Comparison of ENCODE assay signal across 1 cellular context in the genomic region with DNA sequence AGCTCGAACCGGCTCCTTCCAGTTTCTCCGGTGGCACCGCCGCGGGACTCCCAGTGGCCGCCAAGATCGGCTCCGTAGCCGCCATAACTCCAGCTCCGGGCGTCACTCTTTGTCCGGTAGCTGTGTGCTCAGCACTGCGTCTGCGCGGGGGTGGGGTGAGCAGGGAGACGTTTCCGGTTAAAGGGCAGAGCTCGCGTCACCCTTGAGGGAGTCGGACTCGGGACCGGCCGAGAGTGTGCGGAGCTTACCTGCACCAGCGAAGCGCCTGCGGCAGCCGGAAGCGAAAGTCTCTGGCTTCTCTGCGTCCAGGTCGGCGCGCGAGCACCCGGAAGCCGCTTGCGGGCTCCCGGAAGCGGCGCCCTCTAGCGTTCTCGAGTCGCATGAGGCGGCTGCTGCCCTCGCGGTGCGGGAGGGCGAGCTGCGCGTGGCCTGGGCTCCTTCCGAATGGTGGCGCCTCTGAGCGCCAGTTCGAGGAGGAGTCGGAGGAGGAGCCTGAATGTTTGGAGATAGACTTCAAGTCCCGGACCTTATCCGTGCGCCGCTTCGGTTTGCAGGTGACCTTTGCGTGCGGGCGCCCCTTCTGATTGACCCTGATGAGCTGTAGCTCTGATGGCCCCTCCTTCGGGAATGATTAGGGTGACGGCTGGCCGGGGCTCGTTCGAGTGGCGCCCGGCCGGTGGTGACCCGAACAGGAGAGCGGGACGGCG.
TF ChIP-seq lines count a peak whose summit lies in the region.

A gene (minus strand): TSS at position 303 of the 707 bp plus-strand sequence. CDS start 218 bp downstream, at position 85.

TF ChIP-seq in HepG2, 621 proteins besides CTCF, POLR2A, EP300 and RAD21 (continued from another document and continues in another):
- TF ChIP-seq, protein P1, sequence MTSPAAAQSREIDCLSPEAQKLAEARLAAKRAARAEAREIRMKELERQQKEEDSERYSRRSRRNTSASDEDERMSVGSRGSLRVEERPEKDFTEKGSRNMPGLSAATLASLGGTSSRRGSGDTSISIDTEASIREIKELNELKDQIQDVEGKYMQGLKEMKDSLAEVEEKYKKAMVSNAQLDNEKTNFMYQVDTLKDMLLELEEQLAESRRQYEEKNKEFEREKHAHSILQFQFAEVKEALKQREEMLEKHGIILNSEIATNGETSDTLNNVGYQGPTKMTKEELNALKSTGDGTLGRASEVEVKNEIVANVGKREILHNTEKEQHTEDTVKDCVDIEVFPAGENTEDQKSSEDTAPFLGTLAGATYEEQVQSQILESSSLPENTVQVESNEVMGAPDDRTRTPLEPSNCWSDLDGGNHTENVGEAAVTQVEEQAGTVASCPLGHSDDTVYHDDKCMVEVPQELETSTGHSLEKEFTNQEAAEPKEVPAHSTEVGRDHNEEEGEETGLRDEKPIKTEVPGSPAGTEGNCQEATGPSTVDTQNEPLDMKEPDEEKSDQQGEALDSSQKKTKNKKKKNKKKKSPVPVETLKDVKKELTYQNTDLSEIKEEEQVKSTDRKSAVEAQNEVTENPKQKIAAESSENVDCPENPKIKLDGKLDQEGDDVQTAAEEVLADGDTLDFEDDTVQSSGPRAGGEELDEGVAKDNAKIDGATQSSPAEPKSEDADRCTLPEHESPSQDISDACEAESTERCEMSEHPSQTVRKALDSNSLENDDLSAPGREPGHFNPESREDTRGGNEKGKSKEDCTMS (CRISPR knock-in tag; conservative IDR thresholded peaks at IDR 0.05) = peak; percentile 55; the same call in 1 of the 2 replicates
- TF ChIP-seq ZMYM2 (CRISPR knock-in tag; IDR thresholded peaks at IDR 0.05) (peak; percentile 59; the same call in 1 of the 2 replicates), PHF5A (CRISPR knock-in tag; IDR thresholded peaks at IDR 0.05; ENCODE audit: low read depth, unreplicated experiment) (peak; percentile 94), ISX (CRISPR knock-in tag; conservative IDR thresholded peaks at IDR 0.05) (no peak; the same call in 1 of the 2 replicates), PHB2 (IDR thresholded peaks at IDR 0.05; ENCODE audit: partially characterized antibody) (no peak), ZNF761 (CRISPR knock-in tag; conservative IDR thresholded peaks at IDR 0.05) (peak; percentile 99), ZKSCAN1 (IDR thresholded peaks at IDR 0.05; ENCODE audit: low read length) (peak; percentile 85), ZNF878 (CRISPR knock-in tag; IDR thresholded peaks at IDR 0.05) (peak; percentile 98), ZNF468 (CRISPR knock-in tag; IDR thresholded peaks at IDR 0.05) (peak; percentile 96), ZKSCAN8 (CRISPR knock-in tag; IDR thresholded peaks at IDR 0.05; ENCODE audit: borderline replicate concordance) (peak; percentile 87; the same call in 1 of the 2 replicates), MTA1 (CRISPR knock-in tag; IDR thresholded peaks at IDR 0.05; ENCODE audit: borderline replicate concordance) (peak; percentile 73), ZSCAN29 (CRISPR knock-in tag; conservative IDR thresholded peaks at IDR 0.05) (peak; percentile 87), ZNF816 (CRISPR knock-in tag; IDR thresholded peaks at IDR 0.05; ENCODE audit: borderline replicate concordance) (peak; percentile 96; the same call in 1 of the 2 replicates), ZNF724P (CRISPR knock-in tag; IDR thresholded peaks at IDR 0.05; ENCODE audit: borderline replicate concordance) (peak; percentile 90; the same call in 1 of the 2 replicates)
- TF ChIP-seq, protein P2, sequence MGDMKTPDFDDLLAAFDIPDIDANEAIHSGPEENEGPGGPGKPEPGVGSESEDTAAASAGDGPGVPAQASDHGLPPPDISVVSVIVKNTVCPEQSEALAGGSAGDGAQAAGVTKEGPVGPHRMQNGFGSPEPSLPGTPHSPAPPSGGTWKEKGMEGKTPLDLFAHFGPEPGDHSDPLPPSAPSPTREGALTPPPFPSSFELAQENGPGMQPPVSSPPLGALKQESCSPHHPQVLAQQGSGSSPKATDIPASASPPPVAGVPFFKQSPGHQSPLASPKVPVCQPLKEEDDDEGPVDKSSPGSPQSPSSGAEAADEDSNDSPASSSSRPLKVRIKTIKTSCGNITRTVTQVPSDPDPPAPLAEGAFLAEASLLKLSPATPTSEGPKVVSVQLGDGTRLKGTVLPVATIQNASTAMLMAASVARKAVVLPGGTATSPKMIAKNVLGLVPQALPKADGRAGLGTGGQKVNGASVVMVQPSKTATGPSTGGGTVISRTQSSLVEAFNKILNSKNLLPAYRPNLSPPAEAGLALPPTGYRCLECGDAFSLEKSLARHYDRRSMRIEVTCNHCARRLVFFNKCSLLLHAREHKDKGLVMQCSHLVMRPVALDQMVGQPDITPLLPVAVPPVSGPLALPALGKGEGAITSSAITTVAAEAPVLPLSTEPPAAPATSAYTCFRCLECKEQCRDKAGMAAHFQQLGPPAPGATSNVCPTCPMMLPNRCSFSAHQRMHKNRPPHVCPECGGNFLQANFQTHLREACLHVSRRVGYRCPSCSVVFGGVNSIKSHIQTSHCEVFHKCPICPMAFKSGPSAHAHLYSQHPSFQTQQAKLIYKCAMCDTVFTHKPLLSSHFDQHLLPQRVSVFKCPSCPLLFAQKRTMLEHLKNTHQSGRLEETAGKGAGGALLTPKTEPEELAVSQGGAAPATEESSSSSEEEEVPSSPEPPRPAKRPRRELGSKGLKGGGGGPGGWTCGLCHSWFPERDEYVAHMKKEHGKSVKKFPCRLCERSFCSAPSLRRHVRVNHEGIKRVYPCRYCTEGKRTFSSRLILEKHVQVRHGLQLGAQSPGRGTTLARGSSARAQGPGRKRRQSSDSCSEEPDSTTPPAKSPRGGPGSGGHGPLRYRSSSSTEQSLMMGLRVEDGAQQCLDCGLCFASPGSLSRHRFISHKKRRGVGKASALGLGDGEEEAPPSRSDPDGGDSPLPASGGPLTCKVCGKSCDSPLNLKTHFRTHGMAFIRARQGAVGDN (CRISPR knock-in tag; IDR thresholded peaks at IDR 0.05) = peak; percentile 98
- TF ChIP-seq, protein P3, sequence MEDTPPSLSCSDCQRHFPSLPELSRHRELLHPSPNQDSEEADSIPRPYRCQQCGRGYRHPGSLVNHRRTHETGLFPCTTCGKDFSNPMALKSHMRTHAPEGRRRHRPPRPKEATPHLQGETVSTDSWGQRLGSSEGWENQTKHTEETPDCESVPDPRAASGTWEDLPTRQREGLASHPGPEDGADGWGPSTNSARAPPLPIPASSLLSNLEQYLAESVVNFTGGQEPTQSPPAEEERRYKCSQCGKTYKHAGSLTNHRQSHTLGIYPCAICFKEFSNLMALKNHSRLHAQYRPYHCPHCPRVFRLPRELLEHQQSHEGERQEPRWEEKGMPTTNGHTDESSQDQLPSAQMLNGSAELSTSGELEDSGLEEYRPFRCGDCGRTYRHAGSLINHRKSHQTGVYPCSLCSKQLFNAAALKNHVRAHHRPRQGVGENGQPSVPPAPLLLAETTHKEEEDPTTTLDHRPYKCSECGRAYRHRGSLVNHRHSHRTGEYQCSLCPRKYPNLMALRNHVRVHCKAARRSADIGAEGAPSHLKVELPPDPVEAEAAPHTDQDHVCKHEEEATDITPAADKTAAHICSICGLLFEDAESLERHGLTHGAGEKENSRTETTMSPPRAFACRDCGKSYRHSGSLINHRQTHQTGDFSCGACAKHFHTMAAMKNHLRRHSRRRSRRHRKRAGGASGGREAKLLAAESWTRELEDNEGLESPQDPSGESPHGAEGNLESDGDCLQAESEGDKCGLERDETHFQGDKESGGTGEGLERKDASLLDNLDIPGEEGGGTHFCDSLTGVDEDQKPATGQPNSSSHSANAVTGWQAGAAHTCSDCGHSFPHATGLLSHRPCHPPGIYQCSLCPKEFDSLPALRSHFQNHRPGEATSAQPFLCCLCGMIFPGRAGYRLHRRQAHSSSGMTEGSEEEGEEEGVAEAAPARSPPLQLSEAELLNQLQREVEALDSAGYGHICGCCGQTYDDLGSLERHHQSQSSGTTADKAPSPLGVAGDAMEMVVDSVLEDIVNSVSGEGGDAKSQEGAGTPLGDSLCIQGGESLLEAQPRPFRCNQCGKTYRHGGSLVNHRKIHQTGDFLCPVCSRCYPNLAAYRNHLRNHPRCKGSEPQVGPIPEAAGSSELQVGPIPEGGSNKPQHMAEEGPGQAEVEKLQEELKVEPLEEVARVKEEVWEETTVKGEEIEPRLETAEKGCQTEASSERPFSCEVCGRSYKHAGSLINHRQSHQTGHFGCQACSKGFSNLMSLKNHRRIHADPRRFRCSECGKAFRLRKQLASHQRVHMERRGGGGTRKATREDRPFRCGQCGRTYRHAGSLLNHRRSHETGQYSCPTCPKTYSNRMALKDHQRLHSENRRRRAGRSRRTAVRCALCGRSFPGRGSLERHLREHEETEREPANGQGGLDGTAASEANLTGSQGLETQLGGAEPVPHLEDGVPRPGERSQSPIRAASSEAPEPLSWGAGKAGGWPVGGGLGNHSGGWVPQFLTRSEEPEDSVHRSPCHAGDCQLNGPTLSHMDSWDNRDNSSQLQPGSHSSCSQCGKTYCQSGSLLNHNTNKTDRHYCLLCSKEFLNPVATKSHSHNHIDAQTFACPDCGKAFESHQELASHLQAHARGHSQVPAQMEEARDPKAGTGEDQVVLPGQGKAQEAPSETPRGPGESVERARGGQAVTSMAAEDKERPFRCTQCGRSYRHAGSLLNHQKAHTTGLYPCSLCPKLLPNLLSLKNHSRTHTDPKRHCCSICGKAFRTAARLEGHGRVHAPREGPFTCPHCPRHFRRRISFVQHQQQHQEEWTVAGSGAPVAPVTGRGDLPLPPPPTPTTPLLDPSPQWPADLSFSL (CRISPR knock-in tag; IDR thresholded peaks at IDR 0.05) = 0 out of 2 replicates have a peak, but pooled peaks have one; percentile 28
- TF ChIP-seq, protein P4, sequence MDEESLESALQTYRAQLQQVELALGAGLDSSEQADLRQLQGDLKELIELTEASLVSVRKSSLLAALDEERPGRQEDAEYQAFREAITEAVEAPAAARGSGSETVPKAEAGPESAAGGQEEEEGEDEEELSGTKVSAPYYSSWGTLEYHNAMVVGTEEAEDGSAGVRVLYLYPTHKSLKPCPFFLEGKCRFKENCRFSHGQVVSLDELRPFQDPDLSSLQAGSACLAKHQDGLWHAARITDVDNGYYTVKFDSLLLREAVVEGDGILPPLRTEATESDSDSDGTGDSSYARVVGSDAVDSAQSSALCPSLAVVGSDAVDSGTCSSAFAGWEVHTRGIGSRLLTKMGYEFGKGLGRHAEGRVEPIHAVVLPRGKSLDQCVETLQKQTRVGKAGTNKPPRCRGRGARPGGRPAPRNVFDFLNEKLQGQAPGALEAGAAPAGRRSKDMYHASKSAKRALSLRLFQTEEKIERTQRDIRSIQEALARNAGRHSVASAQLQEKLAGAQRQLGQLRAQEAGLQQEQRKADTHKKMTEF (CRISPR knock-in tag; IDR thresholded peaks at IDR 0.05) = peak; percentile 100
- TF ChIP-seq, protein P5, sequence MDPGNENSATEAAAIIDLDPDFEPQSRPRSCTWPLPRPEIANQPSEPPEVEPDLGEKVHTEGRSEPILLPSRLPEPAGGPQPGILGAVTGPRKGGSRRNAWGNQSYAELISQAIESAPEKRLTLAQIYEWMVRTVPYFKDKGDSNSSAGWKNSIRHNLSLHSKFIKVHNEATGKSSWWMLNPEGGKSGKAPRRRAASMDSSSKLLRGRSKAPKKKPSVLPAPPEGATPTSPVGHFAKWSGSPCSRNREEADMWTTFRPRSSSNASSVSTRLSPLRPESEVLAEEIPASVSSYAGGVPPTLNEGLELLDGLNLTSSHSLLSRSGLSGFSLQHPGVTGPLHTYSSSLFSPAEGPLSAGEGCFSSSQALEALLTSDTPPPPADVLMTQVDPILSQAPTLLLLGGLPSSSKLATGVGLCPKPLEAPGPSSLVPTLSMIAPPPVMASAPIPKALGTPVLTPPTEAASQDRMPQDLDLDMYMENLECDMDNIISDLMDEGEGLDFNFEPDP (CRISPR knock-in tag; conservative IDR thresholded peaks at IDR 0.05) = no peak; the same call in 1 of the 2 replicates
- TF ChIP-seq, protein P6, sequence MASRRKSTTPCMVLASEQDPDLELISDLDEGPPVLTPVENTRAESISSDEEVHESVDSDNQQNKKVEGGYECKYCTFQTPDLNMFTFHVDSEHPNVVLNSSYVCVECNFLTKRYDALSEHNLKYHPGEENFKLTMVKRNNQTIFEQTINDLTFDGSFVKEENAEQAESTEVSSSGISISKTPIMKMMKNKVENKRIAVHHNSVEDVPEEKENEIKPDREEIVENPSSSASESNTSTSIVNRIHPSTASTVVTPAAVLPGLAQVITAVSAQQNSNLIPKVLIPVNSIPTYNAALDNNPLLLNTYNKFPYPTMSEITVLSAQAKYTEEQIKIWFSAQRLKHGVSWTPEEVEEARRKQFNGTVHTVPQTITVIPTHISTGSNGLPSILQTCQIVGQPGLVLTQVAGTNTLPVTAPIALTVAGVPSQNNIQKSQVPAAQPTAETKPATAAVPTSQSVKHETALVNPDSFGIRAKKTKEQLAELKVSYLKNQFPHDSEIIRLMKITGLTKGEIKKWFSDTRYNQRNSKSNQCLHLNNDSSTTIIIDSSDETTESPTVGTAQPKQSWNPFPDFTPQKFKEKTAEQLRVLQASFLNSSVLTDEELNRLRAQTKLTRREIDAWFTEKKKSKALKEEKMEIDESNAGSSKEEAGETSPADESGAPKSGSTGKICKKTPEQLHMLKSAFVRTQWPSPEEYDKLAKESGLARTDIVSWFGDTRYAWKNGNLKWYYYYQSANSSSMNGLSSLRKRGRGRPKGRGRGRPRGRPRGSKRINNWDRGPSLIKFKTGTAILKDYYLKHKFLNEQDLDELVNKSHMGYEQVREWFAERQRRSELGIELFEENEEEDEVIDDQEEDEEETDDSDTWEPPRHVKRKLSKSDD (CRISPR knock-in tag; IDR thresholded peaks at IDR 0.05; ENCODE audit: low read depth) = peak; percentile 82; the same call in 1 of the 2 replicates
- TF ChIP-seq, protein P7, sequence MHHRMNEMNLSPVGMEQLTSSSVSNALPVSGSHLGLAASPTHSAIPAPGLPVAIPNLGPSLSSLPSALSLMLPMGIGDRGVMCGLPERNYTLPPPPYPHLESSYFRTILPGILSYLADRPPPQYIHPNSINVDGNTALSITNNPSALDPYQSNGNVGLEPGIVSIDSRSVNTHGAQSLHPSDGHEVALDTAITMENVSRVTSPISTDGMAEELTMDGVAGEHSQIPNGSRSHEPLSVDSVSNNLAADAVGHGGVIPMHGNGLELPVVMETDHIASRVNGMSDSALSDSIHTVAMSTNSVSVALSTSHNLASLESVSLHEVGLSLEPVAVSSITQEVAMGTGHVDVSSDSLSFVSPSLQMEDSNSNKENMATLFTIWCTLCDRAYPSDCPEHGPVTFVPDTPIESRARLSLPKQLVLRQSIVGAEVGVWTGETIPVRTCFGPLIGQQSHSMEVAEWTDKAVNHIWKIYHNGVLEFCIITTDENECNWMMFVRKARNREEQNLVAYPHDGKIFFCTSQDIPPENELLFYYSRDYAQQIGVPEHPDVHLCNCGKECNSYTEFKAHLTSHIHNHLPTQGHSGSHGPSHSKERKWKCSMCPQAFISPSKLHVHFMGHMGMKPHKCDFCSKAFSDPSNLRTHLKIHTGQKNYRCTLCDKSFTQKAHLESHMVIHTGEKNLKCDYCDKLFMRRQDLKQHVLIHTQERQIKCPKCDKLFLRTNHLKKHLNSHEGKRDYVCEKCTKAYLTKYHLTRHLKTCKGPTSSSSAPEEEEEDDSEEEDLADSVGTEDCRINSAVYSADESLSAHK (CRISPR knock-in tag; IDR thresholded peaks at IDR 0.05; ENCODE audit: borderline replicate concordance) = no peak
